10 cellular contexts compared by ENCODE assay signal in genomic region chr4:185304944-185305690, GRCh38.
DNase-seq lines count a peak whose midpoint lies in the region; ATAC-seq and TF ChIP-seq lines count a peak whose summit lies in the region.
"Had no signal": no experiment of that assay in that cellular context is flagged by ENCODE, and none has a peak within 500 bp of the region (broad histone marks: within the 10 kb centered on the region; RNA-seq: fewer than 3 reads in every experiment).

No MANE protein-coding gene starts in this region.

- CTCF ChIA-PET in PC-9 (lab: Charles Lee): no interaction called here

- DNase-seq in Ammon's horn (ENCODE audit: low spot score) (peak; percentile 40), PC-9 (no peak), AG08395 (ENCODE audit: low spot score) (no peak), SKM-1 treated with dmso at 0.1 percent for 144 hours (lab: John Stamatoyannopoulos, UW; ENCODE audit: unreplicated experiment) (no peak)
- peak; percentile 9 for DNase-seq in effector CD4-positive, alpha-beta T cell
- DNase-seq: pancreas had no signal

- H3K4me1 ChIP-seq in PC-9 (replicated peaks; ENCODE audit: insufficient read depth): peaks cover 15% of the 10 kb centered on the region
- H3K4me1 ChIP-seq: pancreas had no signal

- no peaks in the 10 kb centered on the region for H3K9me3 Mint-ChIP-seq in nephron

- no peaks in the 10 kb centered on the region for H3K9me3 ChIP-seq in PC-9 (ENCODE audit: insufficient read depth, low read depth)
- H3K9me3 ChIP-seq: pancreas had no signal

- no peak overlapping the region for H3K4me3 ChIP-seq in PC-9
- H3K4me3 ChIP-seq: pancreas, SK-N-MC had no signal

- H3K4me3 Mint-ChIP-seq in nephron: no peak overlapping the region

- POLR2A ChIA-PET in PC-9 (lab: Charles Lee; ENCODE audit: unreplicated experiment): interaction anchor here (0.9 kb wide), 1 partner anchor 92 kb away, joined by 9 read pairs; the partner anchor contains the start of gene ANKRD37

- ATAC-seq in GM18858 (IDR thresholded peaks at IDR 0.05; ENCODE audit: unreplicated experiment): peak; percentile 25
- ATAC-seq in HG03025 (IDR thresholded peaks at IDR 0.05; ENCODE audit: low FRiP score, unreplicated experiment): peak; percentile 29

- no TSS peak for BruUV-seq in PC-9 (replicated peaks; lab: Mats Ljungman, UMichigan)

- peaks cover 18% of the 10 kb centered on the region for H3K4me1 Mint-ChIP-seq in nephron

- no peaks in the 10 kb centered on the region for H3K36me3 ChIP-seq in PC-9 (ENCODE audit: low read depth)
- H3K36me3 ChIP-seq: pancreas had no signal

- no peaks in the 10 kb centered on the region for H3K79me2 ChIP-seq in PC-9 (ENCODE audit: low read depth)

- H3F3A ChIP-seq in PC-9 (ENCODE audit: insufficient read depth, low read depth): peaks cover 3% of the 10 kb centered on the region; the same call in 1 of the 2 replicates

- H3K27ac Mint-ChIP-seq in nephron: no peak overlapping the region

- TF ChIP-seq CTCF in PC-9 (conservative IDR thresholded peaks at IDR 0.05): peak; percentile 29; the same call in 1 of the 2 replicates
- peak in 2 of 3 experiments; percentile 25 to 27 for TF ChIP-seq CTCF in nephron (IDR thresholded peaks at IDR 0.05; ENCODE audit: unreplicated experiment in 3 of 3)

- intact Hi-C loops in PC-9 (cut with micrococcal nuclease; ENCODE audit: unreplicated experiment): loop anchor here (5.0 kb wide), 1 partner anchor 103 kb away; the partner anchor contains the start of gene CFAP97

- H3K4me2 ChIP-seq in PC-9: peak overlapping the region; percentile 37; the same call in 1 of the 2 replicates

- H4K20me1 ChIP-seq in PC-9 (ENCODE audit: insufficient read depth): no peaks in the 10 kb centered on the region

- H3K27me3 ChIP-seq in PC-9 (ENCODE audit: insufficient read depth, low read depth): no peaks in the 10 kb centered on the region
- H3K27me3 ChIP-seq: pancreas had no signal

- H3K27ac ChIP-seq in PC-9: peak overlapping the region; percentile 31; the same call in 1 of the 2 replicates
- H3K27ac ChIP-seq: pancreas, SK-N-MC had no signal

- H3K27me3 Mint-ChIP-seq in nephron (ENCODE audit: low read depth): no peaks in the 10 kb centered on the region

- no peaks in the 10 kb centered on the region for H3K9me2 ChIP-seq in PC-9 (ENCODE audit: insufficient read depth)

- H2AFZ ChIP-seq in PC-9: no peak overlapping the region

- peaks cover 15% of the 10 kb centered on the region for H3K36me3 Mint-ChIP-seq in nephron (ENCODE audit: low read depth)

Comparison
In these comparisons a context has a peak if more than half of its experiments do, and no peak if none do; other contexts are left out.
1. DNase-seq: peak in Ammon's horn (single experiment) and effector CD4-positive, alpha-beta T cell (single experiment); none in PC-9 (0 of 2), AG08395 (single experiment) and SKM-1 treated with dmso at 0.1 percent for 144 hours (single experiment).